19 cellular contexts compared by ENCODE assay signal in the genomic region with DNA sequence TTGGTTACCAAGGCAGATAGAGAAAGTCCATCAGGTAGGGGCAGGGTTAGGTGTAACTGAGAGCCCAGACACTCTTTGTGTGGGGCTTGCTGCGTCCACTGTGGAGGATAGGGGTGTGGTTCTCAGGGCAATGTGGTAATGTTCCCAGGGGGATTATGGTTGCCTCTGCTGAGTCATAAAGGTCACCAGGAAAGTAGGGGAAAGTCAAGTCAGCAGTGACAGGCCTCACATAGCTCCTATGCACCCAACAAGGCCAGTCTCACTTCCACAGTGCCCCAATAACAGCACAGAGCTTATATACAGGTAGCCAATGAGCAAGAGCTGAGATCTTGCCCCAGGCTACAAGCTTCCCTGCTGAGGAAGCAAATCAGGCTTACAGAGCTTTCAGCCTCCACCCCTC.
DNase-seq lines count a peak whose midpoint lies in the region; ATAC-seq lines count a peak whose summit lies in the region.
"Had no signal": no experiment of that assay in that cellular context is flagged by ENCODE, and none has a peak within 500 bp of the region (broad histone marks: within the 10 kb centered on the region; RNA-seq: fewer than 3 reads in every experiment).

No MANE protein-coding gene starts in this region.

- H3K4me3 ChIP-seq in adipocyte (ENCODE audit: low read length): no peak overlapping the region
- no peak overlapping the region for H3K4me3 ChIP-seq in trophoblast cell (ENCODE audit: low read depth, low read length)

- H3K4me1 ChIP-seq in adipocyte (ENCODE audit: control insufficient read depth, insufficient read depth, low read length) (peaks cover 19% of the 10 kb centered on the region), trophoblast cell (ENCODE audit: control insufficient read depth in 1 of 2, insufficient read depth in 2 of 2, low read length in 2 of 2) (peaks cover 3 to 5% of the 10 kb centered on the region in 2 experiments)

- no peak overlapping the region for H3K4ac ChIP-seq in trophoblast cell (ENCODE audit: low read depth, low read length)

- H3K27ac Mint-ChIP-seq in activated T-helper 17 cell treated with anti-CD3 and anti-CD28 coated beads, Interleukin-2, amount 50 U/mL, for 72 hours: no peak overlapping the region
- H3K27ac Mint-ChIP-seq: activated T-cell treated with anti-CD3 and anti-CD28 coated beads, Interleukin-2, amount 50 U/mL, for 72 hours had no signal

- H2BK120ac ChIP-seq in trophoblast cell (ENCODE audit: insufficient read depth, low read length, poor library complexity): peak overlapping the region; percentile 56

- no peak overlapping the region for H2BK12ac ChIP-seq in trophoblast cell (ENCODE audit: low read length)

- H3K27ac ChIP-seq in trophoblast cell (ENCODE audit: low read depth, low read length): no peak overlapping the region

- H2AFZ ChIP-seq in trophoblast cell (ENCODE audit: insufficient read depth, low read length, poor library complexity): no peak overlapping the region

- no peak overlapping the region for H4K91ac ChIP-seq in trophoblast cell (ENCODE audit: low read depth, low read length)

- peaks cover 26% of the 10 kb centered on the region for H3K9me3 ChIP-seq in adipocyte (ENCODE audit: control insufficient read depth, low read length)
- H3K9me3 ChIP-seq in trophoblast cell (ENCODE audit: insufficient read depth, low read depth, low read length): peaks cover 10% of the 10 kb centered on the region

- no peak overlapping the region for H4K12ac ChIP-seq in trophoblast cell (ENCODE audit: low read depth, low read length)

- no peak overlapping the region for H3K14ac ChIP-seq in trophoblast cell (ENCODE audit: low read length)

- H3K27me3 Mint-ChIP-seq in activated T-helper 17 cell treated with anti-CD3 and anti-CD28 coated beads, Interleukin-2, amount 50 U/mL, for 72 hours: no peaks in the 10 kb centered on the region

- peak overlapping the region; percentile 44 for H4K8ac ChIP-seq in trophoblast cell (ENCODE audit: low read depth, low read length)

- H3K79me2 ChIP-seq in trophoblast cell (ENCODE audit: control insufficient read depth, insufficient read depth, low read length, poor library complexity): no peaks in the 10 kb centered on the region

- H3K36me3 Mint-ChIP-seq in activated T-helper 17 cell treated with anti-CD3 and anti-CD28 coated beads, Interleukin-2, amount 50 U/mL, for 72 hours (ENCODE audit: low read depth): no peaks in the 10 kb centered on the region

- H3K36me3 ChIP-seq in adipocyte (ENCODE audit: control insufficient read depth, insufficient read depth, low read length, severe bottlenecking) (no peaks in the 10 kb centered on the region), trophoblast cell (ENCODE audit: control insufficient read depth in 1 of 2, insufficient read depth in 2 of 2, low read length in 2 of 2) (no peaks in the 10 kb centered on the region)

- no peaks in the 10 kb centered on the region for H3K4me1 Mint-ChIP-seq in activated T-helper 17 cell treated with anti-CD3 and anti-CD28 coated beads, Interleukin-2, amount 50 U/mL, for 72 hours
- H3K4me1 Mint-ChIP-seq: neural crest cell had no signal

- ATAC-seq in GM19351 (IDR thresholded peaks at IDR 0.05; ENCODE audit: unreplicated experiment) (peak; percentile 64), HG03432 (IDR thresholded peaks at IDR 0.05; ENCODE audit: unreplicated experiment) (peak; percentile 82), GM18502 (IDR thresholded peaks at IDR 0.05; ENCODE audit: poor library complexity, unreplicated experiment) (no peak), GM18868 (IDR thresholded peaks at IDR 0.05; ENCODE audit: unreplicated experiment) (no peak)
- ATAC-seq in activated T-helper 17 cell treated with anti-CD3 and anti-CD28 coated beads, Interleukin-2, amount 50 U/mL, for 72 hours (replicated peaks): no peak
- ATAC-seq: activated T-cell treated with anti-CD3 and anti-CD28 coated beads, Interleukin-2, amount 50 U/mL, for 72 hours; sciatic nerve had no signal

- H3K4me3 Mint-ChIP-seq in activated T-helper 17 cell treated with anti-CD3 and anti-CD28 coated beads, Interleukin-2, amount 50 U/mL, for 72 hours: no peak overlapping the region
- H3K4me3 Mint-ChIP-seq: activated T-cell treated with anti-CD3 and anti-CD28 coated beads, Interleukin-2, amount 50 U/mL, for 72 hours; neural crest cell had no signal

- H3K9ac ChIP-seq in adipocyte (ENCODE audit: low read length) (no peak overlapping the region), trophoblast cell (ENCODE audit: low read length) (no peak overlapping the region)

- H2BK5ac ChIP-seq in trophoblast cell (ENCODE audit: low read depth, low read length, poor library complexity): peak overlapping the region; percentile 27

- H3K4me2 ChIP-seq in trophoblast cell (ENCODE audit: low read length): no peak overlapping the region

- no peak overlapping the region for H3K18ac ChIP-seq in trophoblast cell (ENCODE audit: low read length)

- H3K23ac ChIP-seq in trophoblast cell (ENCODE audit: low read length): no peak overlapping the region

- DNase-seq in adipocyte (ENCODE audit: low read depth) (peak; percentile 7), trophoblast cell (no peak), SK-N-DZ (ENCODE audit: low spot score) (no peak)
- DNase-seq: activated CD4-positive, alpha-beta T cell treated with anti-CD3 and anti-CD28 coated beads for 48 hours; activated T-cell treated with anti-CD3 and anti-CD28 coated beads, Interleukin-2, amount 50 U/mL, for 72 hours; amygdala; C1 segment of cervical spinal cord; cortex of kidney; NCI-H146; NCI-H526 treated with DMSO at 0.1 percent for 48 hours; stimulated activated naive CD4-positive, alpha-beta T cell treated with Interleukin-2 at 50 U/mL for 16 hours; T-helper 2 cell had no signal

- no CpG with 5 or more reads among the region's 1 CpG for WGBS in trophoblast cell (ENCODE audit: extremely low coverage, insufficient coverage, insufficient read length)

- peaks cover 3% of the 10 kb centered on the region for H3K79me1 ChIP-seq in trophoblast cell (ENCODE audit: low read length)

- H2AK5ac ChIP-seq in trophoblast cell (ENCODE audit: low read length): no peak overlapping the region

- peaks cover 24% of the 10 kb centered on the region for H3K9me3 Mint-ChIP-seq in activated T-helper 17 cell treated with anti-CD3 and anti-CD28 coated beads, Interleukin-2, amount 50 U/mL, for 72 hours

- H3K27me3 ChIP-seq in adipocyte (replicated peaks; ENCODE audit: control insufficient read depth, insufficient read depth, low read length) (no peaks in the 10 kb centered on the region), trophoblast cell (ENCODE audit: insufficient read depth, low read length) (no peaks in the 10 kb centered on the region)

Comparison
In these comparisons a context has a peak if more than half of its experiments do, and no peak if none do; other contexts are left out.
1. ATAC-seq: peak in GM19351 (single experiment) and HG03432 (single experiment); none in GM18502 (single experiment), activated T-helper 17 cell treated with anti-CD3 and anti-CD28 coated beads, Interleukin-2, amount 50 U/mL, for 72 hours (single experiment) and GM18868 (single experiment).